In genomic region chrX:68841251-68842049, GRCh38 we compare ENCODE assay signal across 16 cellular contexts. TPM values are rescaled to one million over a fixed set of nuclear protein-coding genes. Genes with fewer than 3 reads are reported as not detected.
DNase-seq lines count a peak whose midpoint lies in the region; ATAC-seq, FAIRE-seq and TF ChIP-seq lines count a peak whose summit lies in the region.
"Had no signal": no experiment of that assay in that cellular context is flagged by ENCODE, and none has a peak within 500 bp of the region (broad histone marks: within the 10 kb centered on the region; RNA-seq: fewer than 3 reads in every experiment).

No MANE protein-coding gene starts in this region.

- no peak for FAIRE-seq in H54 (lab: Jason Lieb, UNC)
- FAIRE-seq: G401.6 had no signal

- peaks cover 44% of the 10 kb centered on the region for H3K36me3 ChIP-seq in RWPE2 (ENCODE audit: low read depth)
- peaks cover 0 to 2% (median 0%) of the 10 kb centered on the region in 4 donors for H3K36me3 ChIP-seq in liver (ENCODE audit: control insufficient read depth in 4 of 4, insufficient read depth in 3 of 4, low read depth in 1 of 4, low read length in 3 of 4)

- WGBS in liver: 46% methylated on average over 8 of the region's 8 CpGs

- DNase-seq in CD1c-positive myeloid dendritic cell (ENCODE audit: extremely low spot score) (peak; percentile 30), M059J (ENCODE audit: low read depth) (peak; percentile 19), RWPE2 (ENCODE audit: low spot score) (no peak), T-helper 9 cell (no peak), H54 (ENCODE audit: insufficient read length, low spot score) (no peak)
- DNase-seq in activated CD4-positive, alpha-beta T cell treated with anti-CD3 and anti-CD28 coated beads for 48 hours: no peak
- DNase-seq: foreskin melanocyte; immature natural killer cell; naive thymus-derived CD4-positive, alpha-beta T cell; NCI-H187 treated with DMSO at 0.1 percent for 48 hours; OCI-M1; sigmoid colon; T-helper 17 cell had no signal

- no peak for TF ChIP-seq CTCF in RWPE2 (IDR thresholded peaks at IDR 0.05; ENCODE audit: poor library complexity, severe bottlenecking)
- no peak for TF ChIP-seq CTCF in liver (IDR thresholded peaks at IDR 0.05; ENCODE audit: low read depth, low read length, missing input control)

- peak in 1 of 2 donors; percentile 29 for TF ChIP-seq RAD21 in liver (IDR thresholded peaks at IDR 0.05)

- H3K4me1 ChIP-seq in RWPE2 (ENCODE audit: insufficient read depth, poor library complexity, severe bottlenecking) (peaks cover 32% of the 10 kb centered on the region), liver (ENCODE audit: control insufficient read depth in 4 of 4, insufficient read depth in 4 of 4, low read length in 3 of 4) (peaks cover 16 to 40% (median 26%) of the 10 kb centered on the region in 4 donors)

- H3K4me3 ChIP-seq in RWPE2 (ENCODE audit: severe bottlenecking) (no peak overlapping the region), liver (ENCODE audit: low read depth in 1 of 3, low read length in 3 of 3) (no peak overlapping the region)
- H3K4me3 ChIP-seq: sigmoid colon had no signal

- H3K27me3 ChIP-seq in RWPE2 (ENCODE audit: insufficient read depth, poor library complexity, severe bottlenecking) (no peaks in the 10 kb centered on the region), liver (ENCODE audit: control insufficient read depth in 4 of 4, insufficient read depth in 4 of 4, low read length in 3 of 4) (no peaks in the 10 kb centered on the region)
- H3K27me3 ChIP-seq: sigmoid colon had no signal

- no peak for TF ChIP-seq POLR2A in H54 (IDR thresholded peaks at IDR 0.05; ENCODE audit: low read depth, low read length)

- H3K9ac ChIP-seq in liver (ENCODE audit: low read depth in 1 of 2, low read length in 2 of 2): no peak overlapping the region

- H3K9me3 ChIP-seq in RWPE2 (ENCODE audit: severe bottlenecking): no peaks in the 10 kb centered on the region
- H3K9me3 ChIP-seq in liver (ENCODE audit: control insufficient read depth in 4 of 4, low read length in 3 of 4): no peaks in the 10 kb centered on the region
- H3K9me3 ChIP-seq: sigmoid colon had no signal

- no peak for ATAC-seq in RWPE2 (ENCODE audit: low read depth)
- ATAC-seq in GM21381 (IDR thresholded peaks at IDR 0.05; ENCODE audit: unreplicated experiment): no peak
- ATAC-seq: naive thymus-derived CD4-positive, alpha-beta T cell; T-helper 17 cell had no signal

- H3K27ac ChIP-seq in RWPE2 (ENCODE audit: poor library complexity, severe bottlenecking) (peak overlapping the region; percentile 78), liver (ENCODE audit: low read depth in 1 of 2, low read length in 2 of 2) (no peak overlapping the region)
- H3K27ac ChIP-seq: sigmoid colon had no signal

TF ChIP-seq in liver, 16 proteins besides CTCF, POLR2A, EP300 and RAD21:
- TF ChIP-seq JUND (IDR thresholded peaks at IDR 0.05) (no peak), NR2F2 (IDR thresholded peaks at IDR 0.05) (peak; percentile 28), FOXA2 (IDR thresholded peaks at IDR 0.05) (no peak), FOXA1 (IDR thresholded peaks at IDR 0.05) (no peak), ATF3 (IDR thresholded peaks at IDR 0.05) (no peak), HNF4G (IDR thresholded peaks at IDR 0.05) (peak; percentile 53), SP1 (IDR thresholded peaks at IDR 0.05) (peak; percentile 61), REST (IDR thresholded peaks at IDR 0.05) (no peak), HNF4A (conservative IDR thresholded peaks at IDR 0.05) (peak; percentile 69 to 73), EGR1 (IDR thresholded peaks at IDR 0.05; ENCODE audit: low read depth in 2 of 2) (no peak), GABPA (IDR thresholded peaks at IDR 0.05 in 1 of 2, conservative IDR thresholded peaks at IDR 0.05 in 1 of 2) (no peak)
- TF ChIP-seq, protein P1, sequence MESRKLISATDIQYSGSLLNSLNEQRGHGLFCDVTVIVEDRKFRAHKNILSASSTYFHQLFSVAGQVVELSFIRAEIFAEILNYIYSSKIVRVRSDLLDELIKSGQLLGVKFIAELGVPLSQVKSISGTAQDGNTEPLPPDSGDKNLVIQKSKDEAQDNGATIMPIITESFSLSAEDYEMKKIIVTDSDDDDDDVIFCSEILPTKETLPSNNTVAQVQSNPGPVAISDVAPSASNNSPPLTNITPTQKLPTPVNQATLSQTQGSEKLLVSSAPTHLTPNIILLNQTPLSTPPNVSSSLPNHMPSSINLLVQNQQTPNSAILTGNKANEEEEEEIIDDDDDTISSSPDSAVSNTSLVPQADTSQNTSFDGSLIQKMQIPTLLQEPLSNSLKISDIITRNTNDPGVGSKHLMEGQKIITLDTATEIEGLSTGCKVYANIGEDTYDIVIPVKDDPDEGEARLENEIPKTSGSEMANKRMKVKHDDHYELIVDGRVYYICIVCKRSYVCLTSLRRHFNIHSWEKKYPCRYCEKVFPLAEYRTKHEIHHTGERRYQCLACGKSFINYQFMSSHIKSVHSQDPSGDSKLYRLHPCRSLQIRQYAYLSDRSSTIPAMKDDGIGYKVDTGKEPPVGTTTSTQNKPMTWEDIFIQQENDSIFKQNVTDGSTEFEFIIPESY (IDR thresholded peaks at IDR 0.05): no peak

RNA-seq across cellular contexts. Expression of gene EFNB1, which starts 12.6 kb away (rescaled TPM):
- total RNA-seq in M059J (2014; rRNA removed; shearing (Covaris generic)): 11.2 and 15.3 TPM in 2 replicates
- 1 to 10 TPM; 8.3 to 8.9 TPM for total RNA-seq in liver
- polyA plus RNA-seq in liver: 1 to 10 TPM; 3.6 to 7.9 TPM

Comparison
In these comparisons a context has a peak if more than half of its experiments do, and no peak if none do; other contexts are left out.
1. DNase-seq: peak in CD1c-positive myeloid dendritic cell (single experiment) and M059J (single experiment); none in RWPE2 (single experiment), activated CD4-positive, alpha-beta T cell treated with anti-CD3 and anti-CD28 coated beads for 48 hours (single experiment), T-helper 9 cell (single experiment) and H54 (single experiment).